In the genomic region with DNA sequence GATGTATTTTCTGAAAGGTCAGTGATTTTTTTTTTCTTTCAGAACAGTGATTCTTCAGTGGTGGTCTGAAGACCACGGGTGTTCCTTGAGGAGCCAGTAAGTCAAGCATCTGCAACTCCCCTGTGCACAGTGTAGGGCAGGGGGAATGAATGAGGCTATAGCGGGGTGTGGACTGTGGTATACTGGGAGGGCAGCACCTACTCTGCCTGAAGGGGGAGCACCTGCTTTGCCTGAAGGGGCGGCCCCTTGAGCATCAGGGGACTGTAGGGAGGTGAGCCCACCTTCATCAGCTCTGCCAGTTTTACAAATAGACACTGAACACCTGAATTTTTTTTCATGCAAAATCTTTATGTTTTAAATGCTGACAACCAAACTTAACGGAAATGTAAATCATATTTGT, we compare ENCODE assay signal across 12 cellular contexts.
A peak's percentile ranks its signal among the peaks of the same experiment; 100 is the strongest.
DNase-seq lines count a peak whose midpoint lies in the region; ATAC-seq and TF ChIP-seq lines count a peak whose summit lies in the region.
"Had no signal": no experiment of that assay in that cellular context is flagged by ENCODE, and none has a peak within 500 bp of the region (broad histone marks: within the 10 kb centered on the region; RNA-seq: fewer than 3 reads in every experiment).

No MANE protein-coding gene starts in this region.

- H3K9me3 ChIP-seq in HCT116 (ENCODE audit: control insufficient read depth in 1 of 2, insufficient read depth in 1 of 2, low read depth in 1 of 2, low read length in 2 of 2) (no peaks in the 10 kb centered on the region), neural cell (ENCODE audit: low read length) (no peaks in the 10 kb centered on the region)
- H3K9me3 ChIP-seq: Peyer's patch had no signal

- BruUV-seq in Calu3 (replicated peaks; lab: Mats Ljungman, UMichigan): no TSS peak
- no TSS peak for BruUV-seq in HCT116 (replicated peaks; lab: Mats Ljungman, UMichigan)

- intact Hi-C loops in Calu3 (cut with micrococcal nuclease; ENCODE audit: unreplicated experiment): no loop called here
- intact Hi-C loops in HCT116 (cut with micrococcal nuclease): loop anchor here (10.0 kb wide), 2 partner anchors 308 to 488 kb away; no protein-coding TSS in a partner anchor

- TF ChIP-seq CTCF in Calu3 (IDR thresholded peaks at IDR 0.05; ENCODE audit: unreplicated experiment) (peak; percentile 54), HCT116 (IDR thresholded peaks at IDR 0.05 in 2 of 3, conservative IDR thresholded peaks at IDR 0.05 in 1 of 3; ENCODE audit: borderline replicate concordance in 1 of 3, insufficient read depth in 1 of 3, low read depth in 2 of 3, low read length in 2 of 3) (peak in 2 of 3 experiments; percentile 50 to 54; a peak in 4 of 6 replicates), neural cell (IDR thresholded peaks at IDR 0.05; ENCODE audit: poor library complexity, severe bottlenecking) (peak; percentile 34)

- TF ChIP-seq POLR2A in HCT116 (IDR thresholded peaks at IDR 0.05; ENCODE audit: borderline replicate concordance, extremely low read depth, insufficient read depth, insufficient read length): no peak

- H3K9me3 Mint-ChIP-seq in Calu3 (ENCODE audit: low read depth, unreplicated experiment): no peaks in the 10 kb centered on the region
- H3K9me3 Mint-ChIP-seq in activated T-helper 17 cell treated with anti-CD3 and anti-CD28 coated beads, Interleukin-2, amount 50 U/mL, for 72 hours: no peaks in the 10 kb centered on the region
- H3K9me3 Mint-ChIP-seq: mesothelial cell of epicardium had no signal

- ATAC-seq in HCT116 (peak; percentile 83), GM19452 (IDR thresholded peaks at IDR 0.05; ENCODE audit: unreplicated experiment) (no peak)
- ATAC-seq in activated T-helper 17 cell treated with anti-CD3 and anti-CD28 coated beads, Interleukin-2, amount 50 U/mL, for 72 hours (replicated peaks): no peak

- H3K4me1 Mint-ChIP-seq in Calu3 (ENCODE audit: low read depth, unreplicated experiment): peaks cover 48% of the 10 kb centered on the region
- peaks cover 47% of the 10 kb centered on the region for H3K4me1 Mint-ChIP-seq in activated T-helper 17 cell treated with anti-CD3 and anti-CD28 coated beads, Interleukin-2, amount 50 U/mL, for 72 hours

- H3F3A ChIP-seq in neural cell (ENCODE audit: insufficient read depth, low read length, poor library complexity, severe bottlenecking): peaks cover 22% of the 10 kb centered on the region

- H3K4me3 ChIP-seq in HCT116 (replicated peaks in 1 of 2; ENCODE audit: low read depth in 1 of 2, low read length in 2 of 2) (no peak overlapping the region), neural cell (ENCODE audit: low read length) (no peak overlapping the region)
- H3K4me3 ChIP-seq: Peyer's patch had no signal

- no peaks in the 10 kb centered on the region for H3K27me3 ChIP-seq in HCT116 (ENCODE audit: insufficient read depth, low read length)
- H3K27me3 ChIP-seq in neural cell (ENCODE audit: insufficient read depth, low read depth, low read length): no peaks in the 10 kb centered on the region
- H3K27me3 ChIP-seq: Peyer's patch had no signal

- H2AFZ ChIP-seq in HCT116 (ENCODE audit: low read depth, low read length, poor library complexity, severe bottlenecking): no peak overlapping the region
- H2AFZ ChIP-seq in neural cell (ENCODE audit: low read depth, low read length): no peak overlapping the region

- no peaks in the 10 kb centered on the region for H3K9me2 ChIP-seq in HCT116 (ENCODE audit: insufficient read depth)
- H3K9me2 ChIP-seq in neural cell (ENCODE audit: insufficient read depth, low read length): no peaks in the 10 kb centered on the region

- TF ChIP-seq RAD21 in HCT116 (IDR thresholded peaks at IDR 0.05; ENCODE audit: low read depth) (no peak), neural cell (conservative IDR thresholded peaks at IDR 0.05) (no peak)

- RAD21 ChIA-PET in HCT116 (lab: Charles Lee; ENCODE audit: low non-redundant PET in 1 of 2, low total read pairs in 2 of 2, uncharacterized antibody in 2 of 2, unreplicated experiment in 2 of 2): no interaction called here

- H3K4me2 ChIP-seq in HCT116 (ENCODE audit: low read length): no peak overlapping the region
- H3K4me2 ChIP-seq in neural cell (ENCODE audit: low read length): no peak overlapping the region

- no peak overlapping the region for H3K4me3 Mint-ChIP-seq in Calu3 (ENCODE audit: low read depth, unreplicated experiment)
- no peak overlapping the region for H3K4me3 Mint-ChIP-seq in activated T-helper 17 cell treated with anti-CD3 and anti-CD28 coated beads, Interleukin-2, amount 50 U/mL, for 72 hours
- H3K4me3 Mint-ChIP-seq: mesothelial cell of epicardium had no signal

- H3K9ac ChIP-seq in HCT116 (ENCODE audit: low read length): no peak overlapping the region
- H3K9ac ChIP-seq in neural cell (ENCODE audit: low read length): no peak overlapping the region

- H3K27ac ChIP-seq in HCT116 (ENCODE audit: low read depth, low read length): no peak overlapping the region
- H3K27ac ChIP-seq in neural cell (ENCODE audit: low read length): peak overlapping the region; percentile 97
- H3K27ac ChIP-seq: Peyer's patch had no signal

- peaks cover 0 to 4% of the 10 kb centered on the region in 2 experiments; a peak in 1 of 4 replicates for H3K4me1 ChIP-seq in HCT116 (ENCODE audit: control insufficient read depth in 1 of 2, insufficient read depth in 2 of 2, low read length in 2 of 2)

- no peak overlapping the region for H3K27ac Mint-ChIP-seq in Calu3 (ENCODE audit: unreplicated experiment)
- H3K27ac Mint-ChIP-seq in activated T-helper 17 cell treated with anti-CD3 and anti-CD28 coated beads, Interleukin-2, amount 50 U/mL, for 72 hours: peak overlapping the region; percentile 69
- H3K27ac Mint-ChIP-seq: mesothelial cell of epicardium had no signal

- TF ChIP-seq EP300 in neural cell (conservative IDR thresholded peaks at IDR 0.05; ENCODE audit: poor library complexity, severe bottlenecking): no peak

- H3K36me3 ChIP-seq in HCT116 (ENCODE audit: control insufficient read depth in 1 of 2, insufficient read depth in 2 of 2, low read length in 2 of 2): no peaks in the 10 kb centered on the region
- H3K36me3 ChIP-seq in neural cell (ENCODE audit: insufficient read depth, low read length): no peaks in the 10 kb centered on the region
- H3K36me3 ChIP-seq: Peyer's patch had no signal

- H3K27me3 Mint-ChIP-seq in Calu3 (ENCODE audit: unreplicated experiment): no peaks in the 10 kb centered on the region
- H3K27me3 Mint-ChIP-seq in activated T-helper 17 cell treated with anti-CD3 and anti-CD28 coated beads, Interleukin-2, amount 50 U/mL, for 72 hours: no peaks in the 10 kb centered on the region

- no peaks in the 10 kb centered on the region for H3K36me3 Mint-ChIP-seq in Calu3 (ENCODE audit: insufficient read depth, unreplicated experiment)
- peaks cover 20% of the 10 kb centered on the region for H3K36me3 Mint-ChIP-seq in activated T-helper 17 cell treated with anti-CD3 and anti-CD28 coated beads, Interleukin-2, amount 50 U/mL, for 72 hours (ENCODE audit: low read depth)
- H3K36me3 Mint-ChIP-seq: mesothelial cell of epicardium had no signal

- DNase-seq in Calu3 (peak; percentile 33), HCT116 (ENCODE audit: low read depth, low spot score) (no peak), HPDE6-E6E7 (ENCODE audit: extremely low spot score) (no peak), NCI-H2227 (lab: John Stamatoyannopoulos, UW; ENCODE audit: unreplicated experiment) (no peak)
- no peak for DNase-seq in activated CD8-positive, alpha-beta memory T cell treated with anti-CD3 and anti-CD28 coated beads for 24 hours
- DNase-seq: activated CD4-positive, alpha-beta T cell treated with anti-CD3 and anti-CD28 coated beads, Interleukin-2, amount 50 U/mL, for 48 hours; anterior cingulate cortex; Peyer's patch had no signal

- H3K79me2 ChIP-seq in HCT116 (ENCODE audit: insufficient read depth, low read length) (no peaks in the 10 kb centered on the region), neural cell (replicated peaks; ENCODE audit: insufficient read depth, low read length) (no peaks in the 10 kb centered on the region)

- POLR2A ChIA-PET in HCT116 (lab: Charles Lee): no interaction called here

- CTCF ChIA-PET in Calu3 (lab: Charles Lee) (interaction anchor here (1.1 to 1.7 kb wide), 4 partner anchors 9 to 157 kb away, joined by 3 to 9 read pairs (median 4); no protein-coding TSS in a partner anchor), HCT116 (lab: Charles Lee) (interaction anchor here (1.0 kb wide), 1 partner anchor 14 kb away, joined by 3 read pairs; no protein-coding TSS in a partner anchor)

- H4K20me1 ChIP-seq in HCT116 (ENCODE audit: insufficient read depth) (no peaks in the 10 kb centered on the region), neural cell (ENCODE audit: insufficient read depth) (no peaks in the 10 kb centered on the region)

TF ChIP-seq in HCT116, 20 proteins besides CTCF, POLR2A, EP300 and RAD21 (continues in another document):
- no peak for TF ChIP-seq TCF7L2 (IDR thresholded peaks at IDR 0.05; ENCODE audit: borderline replicate concordance, extremely low read depth, insufficient read depth, insufficient read length)

TF ChIP-seq in neural cell, 6 proteins besides CTCF, POLR2A, EP300 and RAD21 (continues in another document):
- TF ChIP-seq SMC3 (conservative IDR thresholded peaks at IDR 0.05; ENCODE audit: poor library complexity) (no peak), TAF1 (IDR thresholded peaks at IDR 0.05; ENCODE audit: low read depth) (no peak), MXI1 (conservative IDR thresholded peaks at IDR 0.05; ENCODE audit: poor library complexity, severe bottlenecking) (no peak)
- TF ChIP-seq, protein P1, sequence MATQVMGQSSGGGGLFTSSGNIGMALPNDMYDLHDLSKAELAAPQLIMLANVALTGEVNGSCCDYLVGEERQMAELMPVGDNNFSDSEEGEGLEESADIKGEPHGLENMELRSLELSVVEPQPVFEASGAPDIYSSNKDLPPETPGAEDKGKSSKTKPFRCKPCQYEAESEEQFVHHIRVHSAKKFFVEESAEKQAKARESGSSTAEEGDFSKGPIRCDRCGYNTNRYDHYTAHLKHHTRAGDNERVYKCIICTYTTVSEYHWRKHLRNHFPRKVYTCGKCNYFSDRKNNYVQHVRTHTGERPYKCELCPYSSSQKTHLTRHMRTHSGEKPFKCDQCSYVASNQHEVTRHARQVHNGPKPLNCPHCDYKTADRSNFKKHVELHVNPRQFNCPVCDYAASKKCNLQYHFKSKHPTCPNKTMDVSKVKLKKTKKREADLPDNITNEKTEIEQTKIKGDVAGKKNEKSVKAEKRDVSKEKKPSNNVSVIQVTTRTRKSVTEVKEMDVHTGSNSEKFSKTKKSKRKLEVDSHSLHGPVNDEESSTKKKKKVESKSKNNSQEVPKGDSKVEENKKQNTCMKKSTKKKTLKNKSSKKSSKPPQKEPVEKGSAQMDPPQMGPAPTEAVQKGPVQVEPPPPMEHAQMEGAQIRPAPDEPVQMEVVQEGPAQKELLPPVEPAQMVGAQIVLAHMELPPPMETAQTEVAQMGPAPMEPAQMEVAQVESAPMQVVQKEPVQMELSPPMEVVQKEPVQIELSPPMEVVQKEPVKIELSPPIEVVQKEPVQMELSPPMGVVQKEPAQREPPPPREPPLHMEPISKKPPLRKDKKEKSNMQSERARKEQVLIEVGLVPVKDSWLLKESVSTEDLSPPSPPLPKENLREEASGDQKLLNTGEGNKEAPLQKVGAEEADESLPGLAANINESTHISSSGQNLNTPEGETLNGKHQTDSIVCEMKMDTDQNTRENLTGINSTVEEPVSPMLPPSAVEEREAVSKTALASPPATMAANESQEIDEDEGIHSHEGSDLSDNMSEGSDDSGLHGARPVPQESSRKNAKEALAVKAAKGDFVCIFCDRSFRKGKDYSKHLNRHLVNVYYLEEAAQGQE (IDR thresholded peaks at IDR 0.05; ENCODE audit: borderline replicate concordance): no peak
